Comparison of ENCODE assay signal across 8 cellular contexts in genomic region chr7:123749537-123749857, GRCh38. TPM values are rescaled to one million over a fixed set of nuclear protein-coding genes. Genes with fewer than 3 reads are reported as not detected.
DNase-seq lines count a peak whose midpoint lies in the region; ATAC-seq and TF ChIP-seq lines count a peak whose summit lies in the region.

No MANE protein-coding gene starts in this region.

- POLR2A ChIA-PET in activated CD4-positive, alpha-beta memory T cell treated with anti-CD3 and anti-CD28 coated beads, Interleukin-2, amount 10 ng/mL, durations not matched to agents 7 days and 5 days (lab: Charles Lee), result interaction anchor here (0.9 to 2.3 kb wide), 9 partner anchors 9 to 1180 kb away, joined by 3 to 10 read pairs (median 5); partner anchors contain the start of genes NDUFA5 and POT1

- peaks cover 69% of the 10 kb centered on the region for H3K4me1 ChIP-seq in GM23338 (ENCODE audit: insufficient read depth)

- no peak for TF ChIP-seq CTCF in GM23338 (conservative IDR thresholded peaks at IDR 0.05; ENCODE audit: low read depth in 2 of 2)
- TF ChIP-seq CTCF in osteocyte (IDR thresholded peaks at IDR 0.05), result peak; percentile 27

- H3K4me3 Mint-ChIP-seq in GM23338 (peak overlapping the region; percentile 95), osteocyte (ENCODE audit: unreplicated experiment) (peak overlapping the region; percentile 96)
- H3K4me3 Mint-ChIP-seq in activated CD4-positive, alpha-beta memory T cell treated with anti-CD3 and anti-CD28 coated beads, Interleukin-2, amount 10 ng/mL, durations not matched to agents 7 days and 5 days, result peak overlapping the region; percentile 86

- CTCF ChIA-PET in activated CD4-positive, alpha-beta memory T cell treated with anti-CD3 and anti-CD28 coated beads, Interleukin-2, amount 10 ng/mL, durations not matched to agents 7 days and 5 days (lab: Charles Lee), result interaction anchor here (0.8 to 1.8 kb wide), 11 partner anchors 9 to 191 kb away, joined by 3 to 7 read pairs (median 4); no protein-coding TSS in a partner anchor

- H3K79me2 ChIP-seq in GM23338 (replicated peaks; ENCODE audit: insufficient read depth), result peaks cover 63% of the 10 kb centered on the region

- peak overlapping the region; percentile 12; the same call in 1 of the 2 replicates for H2AFZ ChIP-seq in GM23338

- DNase-seq in NCI-H526 treated with DMSO at 0.1 percent for 48 hours (lab: John Stamatoyannopoulos, UW), result peak; percentile 91
- no peak for DNase-seq in NCI-H526 (lab: John Stamatoyannopoulos, UW)
- DNase-seq in GM23338 (ENCODE audit: low spot score), result no peak
- no peak for DNase-seq in Jurkat, Clone E6-1 (ENCODE audit: low read depth, low spot score)
- peak; percentile 37 for DNase-seq in activated CD4-positive, alpha-beta memory T cell treated with anti-CD3 and anti-CD28 coated beads, Interleukin-2, amount 10 ng/mL, durations not matched to agents 7 days and 5 days
- DNase-seq in fibroblast of peridontal ligament (ENCODE audit: extremely low read depth), result peak; percentile 69
- no peak for DNase-seq in osteocyte (ENCODE audit: extremely low spot score, unreplicated experiment)
- no peak for DNase-seq in NCI-H510A (lab: John Stamatoyannopoulos, UW)

- H3K27me3 Mint-ChIP-seq in GM23338 (ENCODE audit: insufficient read depth, low read depth, poor library complexity) (peaks cover 2% of the 10 kb centered on the region), osteocyte (ENCODE audit: unreplicated experiment) (no peaks in the 10 kb centered on the region)
- no peaks in the 10 kb centered on the region for H3K27me3 Mint-ChIP-seq in activated CD4-positive, alpha-beta memory T cell treated with anti-CD3 and anti-CD28 coated beads, Interleukin-2, amount 10 ng/mL, durations not matched to agents 7 days and 5 days

- H3K36me3 Mint-ChIP-seq in GM23338 (ENCODE audit: low read depth), result peaks cover 3% of the 10 kb centered on the region; the same call in 1 of the 3 replicates
- H3K36me3 Mint-ChIP-seq in activated CD4-positive, alpha-beta memory T cell treated with anti-CD3 and anti-CD28 coated beads, Interleukin-2, amount 10 ng/mL, durations not matched to agents 7 days and 5 days (ENCODE audit: low read depth), result peaks cover 21% of the 10 kb centered on the region
- peaks cover 5% of the 10 kb centered on the region for H3K36me3 Mint-ChIP-seq in osteocyte (ENCODE audit: unreplicated experiment)

- no peak for ATAC-seq in GM23338

- H3K27ac Mint-ChIP-seq in GM23338 (peak overlapping the region; percentile 98), osteocyte (ENCODE audit: unreplicated experiment) (peak overlapping the region; percentile 99)
- H3K27ac Mint-ChIP-seq in activated CD4-positive, alpha-beta memory T cell treated with anti-CD3 and anti-CD28 coated beads, Interleukin-2, amount 10 ng/mL, durations not matched to agents 7 days and 5 days, result peak overlapping the region; percentile 89

- H3K4me1 Mint-ChIP-seq in GM23338 (peaks cover 54% of the 10 kb centered on the region), osteocyte (ENCODE audit: unreplicated experiment) (peaks cover 51% of the 10 kb centered on the region)
- H3K4me1 Mint-ChIP-seq in activated CD4-positive, alpha-beta memory T cell treated with anti-CD3 and anti-CD28 coated beads, Interleukin-2, amount 10 ng/mL, durations not matched to agents 7 days and 5 days, result peaks cover 34% of the 10 kb centered on the region

- peak overlapping the region; percentile 96 for H3K27ac ChIP-seq in GM23338 (ENCODE audit: low read depth)

- no peaks in the 10 kb centered on the region for H3K9me3 Mint-ChIP-seq in GM23338
- H3K9me3 Mint-ChIP-seq in activated CD4-positive, alpha-beta memory T cell treated with anti-CD3 and anti-CD28 coated beads, Interleukin-2, amount 10 ng/mL, durations not matched to agents 7 days and 5 days, result no peaks in the 10 kb centered on the region
- no peaks in the 10 kb centered on the region for H3K9me3 Mint-ChIP-seq in osteocyte (ENCODE audit: unreplicated experiment)

- H3K27me3 ChIP-seq in GM23338 (ENCODE audit: insufficient read depth), result no peaks in the 10 kb centered on the region

- peak overlapping the region; percentile 91 for H3K4me2 ChIP-seq in GM23338

- peaks cover 7% of the 10 kb centered on the region for H3F3A ChIP-seq in GM23338 (replicated peaks; ENCODE audit: low read depth)

- no peaks in the 10 kb centered on the region for H3K36me3 ChIP-seq in GM23338 (ENCODE audit: insufficient read depth)

- no peaks in the 10 kb centered on the region for H3K9me2 ChIP-seq in GM23338 (ENCODE audit: insufficient read depth)

- peak overlapping the region; percentile 82 for H3K4me3 ChIP-seq in GM23338
- H3K4me3 ChIP-seq in Jurkat, Clone E6-1 (ENCODE audit: low read length), result peak overlapping the region; percentile 93

- H4K20me1 ChIP-seq in GM23338 (replicated peaks; ENCODE audit: insufficient read depth), result peaks cover 17% of the 10 kb centered on the region

TF ChIP-seq in GM23338, 12 proteins besides CTCF, POLR2A, EP300 and RAD21 (continues in another document):
- TF ChIP-seq ZNF331 (CRISPR knock-in tag; IDR thresholded peaks at IDR 0.05; ENCODE audit: low read depth) (no peak), JUNB (IDR thresholded peaks at IDR 0.05; ENCODE audit: unreplicated experiment) (no peak), STAT1 (IDR thresholded peaks at IDR 0.05; ENCODE audit: unreplicated experiment) (no peak), POLR2AphosphoS5 (IDR thresholded peaks at IDR 0.05; ENCODE audit: low read depth) (no peak), ZNF462 (CRISPR knock-in tag; IDR thresholded peaks at IDR 0.05) (no peak), ZNF114 (CRISPR knock-in tag; IDR thresholded peaks at IDR 0.05) (no peak)

RNA-seq across cellular contexts. Expression of gene WASL, which starts 0.7 kb away (rescaled TPM):
- total RNA-seq in GM23338 (2014; rRNA removed; shearing (Covaris generic)), result 45.3 and 57.0 TPM in 2 replicates
- polyA plus RNA-seq in GM23338 (2016; fragmentation: Nextera tagmentation; extraction: Ambion mirVana), result 35.6 and 36.4 TPM in 2 replicates
- polyA plus RNA-seq in Jurkat, Clone E6-1 (2012; ENCODE audit: insufficient read depth, insufficient read length), result 1.7 TPM
- total RNA-seq in activated CD4-positive, alpha-beta memory T cell treated with anti-CD3 and anti-CD28 coated beads, Interleukin-2, amount 10 ng/mL, durations not matched to agents 7 days and 5 days, result 1 to 10 TPM; 7.1 to 7.3 TPM
- 41.5 and 42.7 TPM in 2 replicates for total RNA-seq in osteocyte

Comparison
In these comparisons a context has a peak if more than half of its experiments do, and no peak if none do; other contexts are left out.
1. DNase-seq: peak in NCI-H526 treated with DMSO at 0.1 percent for 48 hours (single experiment), activated CD4-positive, alpha-beta memory T cell treated with anti-CD3 and anti-CD28 coated beads, Interleukin-2, amount 10 ng/mL, durations not matched to agents 7 days and 5 days (single experiment) and fibroblast of peridontal ligament (single experiment); none in NCI-H526 (0 of 2), GM23338 (single experiment), Jurkat, Clone E6-1 (single experiment), osteocyte (single experiment) and NCI-H510A (single experiment).
2. Peak in every context shown above with its lines, with median percentiles within 50 percentile points of each other: H3K27ac Mint-ChIP-seq and H3K4me3 Mint-ChIP-seq.